In genomic region chr6:20117474-20117873, GRCh38 we compare ENCODE assay signal across 11 cellular contexts.
DNase-seq lines count a peak whose midpoint lies in the region; ATAC-seq, FAIRE-seq and TF ChIP-seq lines count a peak whose summit lies in the region.
"Had no signal": no experiment of that assay in that cellular context is flagged by ENCODE, and none has a peak within 500 bp of the region (broad histone marks: within the 10 kb centered on the region; RNA-seq: fewer than 3 reads in every experiment).

No MANE protein-coding gene starts in this region.

- TF ChIP-seq CTCF in cardiac muscle cell (IDR thresholded peaks at IDR 0.05; ENCODE audit: low read depth, low read length) (no peak), H1 (IDR thresholded peaks at IDR 0.05; ENCODE audit: control extremely low read depth in 1 of 3, insufficient read depth in 1 of 3, low read depth in 1 of 3, low read length in 3 of 3) (no peak), body of pancreas (IDR thresholded peaks at IDR 0.05) (no peak)

- H4K8ac ChIP-seq in H1 (ENCODE audit: extremely low read depth, insufficient read depth, low read length), result no peak overlapping the region

- H3K4me2 ChIP-seq in H1 (ENCODE audit: insufficient read depth in 1 of 2, low read depth in 2 of 2, low read length in 2 of 2), result no peak overlapping the region

- no peak overlapping the region for H2BK20ac ChIP-seq in H1 (ENCODE audit: low read length)

- H3K27ac ChIP-seq in cardiac muscle cell (peak overlapping the region; percentile 96), H1 (ENCODE audit: low read depth, low read length) (no peak overlapping the region), body of pancreas (no peak overlapping the region)
- H3K27ac ChIP-seq: spleen had no signal

- H2BK12ac ChIP-seq in H1 (ENCODE audit: low read depth, low read length), result no peak overlapping the region

- POLR2A ChIA-PET in H1 (lab: Charles Lee; ENCODE audit: partially characterized antibody), result no interaction called here

- H3K27ac Mint-ChIP-seq in activated T-helper 2 cell treated with anti-CD3 and anti-CD28 coated beads, Interferon-gamma antibody, Interleukin-2, Interleukin-4, amounts not matched to agents 10 μg/mL and 5 μg/mL and 100 μg/mL, durations not matched to agents 14 hours and 24 hours and 36 hours, result no peak overlapping the region

- H3K4ac ChIP-seq in H1 (replicated peaks; ENCODE audit: insufficient read length, low read depth, low read length), result no peak overlapping the region

- H3K36me3 Mint-ChIP-seq in activated T-helper 2 cell treated with anti-CD3 and anti-CD28 coated beads, Interferon-gamma antibody, Interleukin-2, Interleukin-4, amounts not matched to agents 10 μg/mL and 5 μg/mL and 100 μg/mL, durations not matched to agents 14 hours and 24 hours and 36 hours (ENCODE audit: low read depth), result peaks cover 55% of the 10 kb centered on the region

- H3K4me3 ChIP-seq in cardiac muscle cell (no peak overlapping the region), H1 (ENCODE audit: extremely low read depth in 1 of 4, insufficient read depth in 2 of 4, low read depth in 3 of 4, low read length in 4 of 4) (no peak overlapping the region), body of pancreas (no peak overlapping the region)
- H3K4me3 ChIP-seq: spleen, transverse colon had no signal

- H3K4me3 Mint-ChIP-seq in activated T-helper 2 cell treated with anti-CD3 and anti-CD28 coated beads, Interferon-gamma antibody, Interleukin-2, Interleukin-4, amounts not matched to agents 10 μg/mL and 5 μg/mL and 100 μg/mL, durations not matched to agents 14 hours and 24 hours and 36 hours (ENCODE audit: low read depth), result no peak overlapping the region

- peak; percentile 32 for FAIRE-seq in H1 (lab: Jason Lieb, UNC)
- FAIRE-seq: kidney had no signal

- TF ChIP-seq EP300 in H1 (IDR thresholded peaks at IDR 0.05; ENCODE audit: borderline replicate concordance in 1 of 2, low read depth in 2 of 2, low read length in 2 of 2), result no peak

- CTCF ChIA-PET in H1 (lab: Charles Lee; ENCODE audit: partially characterized antibody), result interaction anchor here (0.9 to 2.3 kb wide), 3 partner anchors 10 to 26 kb away, joined by 4 to 14 read pairs (median 6); no protein-coding TSS in a partner anchor

- H3K27me3 ChIP-seq in cardiac muscle cell (no peaks in the 10 kb centered on the region), H1 (replicated peaks in 1 of 4; ENCODE audit: control insufficient read depth in 3 of 4, extremely low read depth in 1 of 4, insufficient read depth in 3 of 4, low read length in 3 of 4) (no peaks in the 10 kb centered on the region), body of pancreas (no peaks in the 10 kb centered on the region)
- H3K27me3 ChIP-seq: spleen, transverse colon had no signal

- H3K9ac ChIP-seq in H1 (replicated peaks in 1 of 4; ENCODE audit: extremely low read depth in 1 of 4, low read depth in 3 of 4, low read length in 3 of 4), result 0 out of 7 replicates have a peak overlapping the region, but pooled peaks of 1 of the 4 experiments have one; percentile 3

- no peak overlapping the region for H3K18ac ChIP-seq in H1 (ENCODE audit: extremely low read depth, low read length)

- DNase-seq in cardiac muscle cell (ENCODE audit: low read depth in 1 of 2, low spot score in 1 of 2) (peak in 1 of 2 donors; percentile 23), cardiac septum (ENCODE audit: low spot score) (no peak), H1 (ENCODE audit: low read depth in 1 of 2, low spot score in 2 of 2) (no peak), body of pancreas (no peak), KG1 (lab: John Stamatoyannopoulos, UW) (no peak)
- DNase-seq in activated T-helper 2 cell treated with anti-CD3 and anti-CD28 coated beads, Interferon-gamma antibody, Interleukin-2, Interleukin-4, amounts not matched to agents 10 μg/mL and 5 μg/mL and 100 μg/mL, durations not matched to agents 14 hours and 24 hours and 36 hours (ENCODE audit: low spot score), result no peak
- DNase-seq: kidney, spleen, transverse colon had no signal

- no peaks in the 10 kb centered on the region for H3K23me2 ChIP-seq in H1 (ENCODE audit: low read depth, low read length)

- no peaks in the 10 kb centered on the region for H3K79me1 ChIP-seq in H1 (ENCODE audit: low read depth, low read length)

- 72% methylated on average over 3 of the region's 3 CpGs; no CpG with 5 or more reads in 1 of the 2 experiments for WGBS in H1 (ENCODE audit: extremely low coverage in 1 of 2, insufficient coverage in 1 of 2, insufficient read length in 1 of 2, insufficient replicate concordance in 2 of 2, low coverage in 1 of 2, low lambda C conversion rate in 2 of 2, missing lambda C conversion rate in 1 of 2), 2 experiments
- WGBS in body of pancreas, 2 donors, result 73 to 81% methylated on average over 3 of the region's 3 CpGs

- H2BK5ac ChIP-seq in H1 (ENCODE audit: low read depth, low read length), result no peak overlapping the region

- H3K9me3 ChIP-seq in cardiac muscle cell (ENCODE audit: low read depth) (no peaks in the 10 kb centered on the region), H1 (ENCODE audit: insufficient read depth in 2 of 2, low read depth in 1 of 2, low read length in 1 of 2) (no peaks in the 10 kb centered on the region), body of pancreas (no peaks in the 10 kb centered on the region)
- H3K9me3 ChIP-seq: spleen, transverse colon had no signal

- ATAC-seq in HG03159 (IDR thresholded peaks at IDR 0.05; ENCODE audit: unreplicated experiment), result peak; percentile 65
- ATAC-seq in body of pancreas, result no peak
- no peak for ATAC-seq in HG03196 (IDR thresholded peaks at IDR 0.05; ENCODE audit: unreplicated experiment)

- no peaks in the 10 kb centered on the region for H4K20me1 ChIP-seq in H1 (replicated peaks in 1 of 2; ENCODE audit: control insufficient read depth in 1 of 2, insufficient read depth in 2 of 2, low read length in 2 of 2)

- H3K9me3 Mint-ChIP-seq in activated T-helper 2 cell treated with anti-CD3 and anti-CD28 coated beads, Interferon-gamma antibody, Interleukin-2, Interleukin-4, amounts not matched to agents 10 μg/mL and 5 μg/mL and 100 μg/mL, durations not matched to agents 14 hours and 24 hours and 36 hours, result no peaks in the 10 kb centered on the region

- no peak overlapping the region for H4K91ac ChIP-seq in H1 (replicated peaks; ENCODE audit: insufficient read length, low read length)

- H3K14ac ChIP-seq in H1 (ENCODE audit: insufficient read length), result no peak overlapping the region

- no peak overlapping the region for H2AFZ ChIP-seq in H1 (ENCODE audit: low read length)

- H3K79me2 ChIP-seq in H1 (ENCODE audit: control insufficient read depth in 1 of 2, insufficient read depth in 2 of 2, low read length in 2 of 2), result no peaks in the 10 kb centered on the region

- H3K4me1 Mint-ChIP-seq in activated T-helper 2 cell treated with anti-CD3 and anti-CD28 coated beads, Interferon-gamma antibody, Interleukin-2, Interleukin-4, amounts not matched to agents 10 μg/mL and 5 μg/mL and 100 μg/mL, durations not matched to agents 14 hours and 24 hours and 36 hours (ENCODE audit: low read depth), result no peaks in the 10 kb centered on the region

- no peak overlapping the region for H2AK5ac ChIP-seq in H1 (ENCODE audit: low read depth, low read length)

- no peaks in the 10 kb centered on the region for H3K36me3 ChIP-seq in cardiac muscle cell
- no peaks in the 10 kb centered on the region; a peak in 1 of 8 replicates for H3K36me3 ChIP-seq in H1 (ENCODE audit: control insufficient read depth in 2 of 4, insufficient read depth in 4 of 4, low read length in 3 of 4)
- H3K36me3 ChIP-seq in body of pancreas (replicated peaks in 1 of 2; ENCODE audit: insufficient read depth in 1 of 2, low read depth in 2 of 2), result no peaks in the 10 kb centered on the region

- no peak overlapping the region for H2BK15ac ChIP-seq in H1 (ENCODE audit: low read length)

- intact Hi-C loops in cardiac septum (cut with DNase I), result no loop called here
- intact Hi-C loops in body of pancreas (cut with DNase I), result no loop called here
- intact Hi-C loops in activated T-helper 2 cell treated with anti-CD3 and anti-CD28 coated beads, Interferon-gamma antibody, Interleukin-2, Interleukin-4, amounts not matched to agents 10 μg/mL and 5 μg/mL and 100 μg/mL, durations not matched to agents 14 hours and 24 hours and 36 hours (cut with micrococcal nuclease), result no loop called here

- no peak overlapping the region for H3K23ac ChIP-seq in H1 (ENCODE audit: insufficient read length)

- no peaks in the 10 kb centered on the region for H3K27me3 Mint-ChIP-seq in activated T-helper 2 cell treated with anti-CD3 and anti-CD28 coated beads, Interferon-gamma antibody, Interleukin-2, Interleukin-4, amounts not matched to agents 10 μg/mL and 5 μg/mL and 100 μg/mL, durations not matched to agents 14 hours and 24 hours and 36 hours (ENCODE audit: low read depth)

- peaks cover 55% of the 10 kb centered on the region for H3K4me1 ChIP-seq in cardiac muscle cell (ENCODE audit: low read depth)
- peaks cover 0 to 2% (median 0%) of the 10 kb centered on the region in 4 experiments; a peak in 2 of 7 replicates for H3K4me1 ChIP-seq in H1 (replicated peaks in 1 of 4; ENCODE audit: control insufficient read depth in 3 of 4, insufficient read depth in 4 of 4, low read length in 3 of 4)
- H3K4me1 ChIP-seq in body of pancreas, result no peaks in the 10 kb centered on the region
- H3K4me1 ChIP-seq: spleen had no signal

- no peak overlapping the region for H3K56ac ChIP-seq in H1 (replicated peaks; ENCODE audit: insufficient read length, low read depth, low read length)

- H4K5ac ChIP-seq in H1 (ENCODE audit: insufficient read length, low read depth, low read length), result no peak overlapping the region

- H2BK120ac ChIP-seq in H1 (replicated peaks; ENCODE audit: low read depth, low read length), result no peak overlapping the region

- no peak for TF ChIP-seq POLR2A in H1 (IDR thresholded peaks at IDR 0.05; ENCODE audit: control extremely low read depth in 1 of 2, low read depth in 2 of 2, low read length in 2 of 2)
- no peak for TF ChIP-seq POLR2A in body of pancreas (IDR thresholded peaks at IDR 0.05)

- TF ChIP-seq RAD21 in H1 (IDR thresholded peaks at IDR 0.05 in 1 of 2, conservative IDR thresholded peaks at IDR 0.05 in 1 of 2; ENCODE audit: low read depth in 2 of 2, low read length in 2 of 2), result no peak

TF ChIP-seq in H1, 55 proteins besides CTCF, POLR2A, EP300 and RAD21:
- TF ChIP-seq EZH2 (IDR thresholded peaks at IDR 0.05; ENCODE audit: low read depth, low read length, severe bottlenecking) (no peak), CBX5 (IDR thresholded peaks at IDR 0.05; ENCODE audit: low read depth, low read length) (no peak), PHF8 (conservative IDR thresholded peaks at IDR 0.05; ENCODE audit: low read depth, low read length) (no peak), JUND (IDR thresholded peaks at IDR 0.05; ENCODE audit: low read length) (peak; percentile 34; the same call in 1 of the 2 replicates)
TF ChIP-seq in H1: peak in this region for 1.
